11 cellular contexts compared by ENCODE assay signal in genomic region chr19:10848208-10848843, GRCh38. TPM values are rescaled to one million over a fixed set of nuclear protein-coding genes. Genes with fewer than 3 reads are reported as not detected.
DNase-seq lines count a peak whose midpoint lies in the region; ATAC-seq and TF ChIP-seq lines count a peak whose summit lies in the region.
"Had no signal": no experiment of that assay in that cellular context is flagged by ENCODE, and none has a peak within 500 bp of the region (broad histone marks: within the 10 kb centered on the region; RNA-seq: fewer than 3 reads in every experiment).

Gene C19orf38, plus strand, starts transcription at chr19:10848415. Its CDS starts 94 bp downstream, at chr19:10848509.

- peaks cover 18% of the 10 kb centered on the region for H3K4me1 Mint-ChIP-seq in activated naive CD4-positive, alpha-beta T cell treated with anti-CD3 and anti-CD28 coated beads for 36 hours (ENCODE audit: low read depth)

- CTCF ChIA-PET in activated naive CD4-positive, alpha-beta T cell treated with anti-CD3 and anti-CD28 coated beads for 36 hours (lab: Charles Lee) = interaction anchor here (0.6 to 1.9 kb wide), 2 partner anchors 16 to 125 kb away, joined by 3 to 20 read pairs; no protein-coding TSS in a partner anchor

- no peak for TF ChIP-seq CTCF in hepatocyte (IDR thresholded peaks at IDR 0.05; ENCODE audit: poor library complexity)
- no peak for TF ChIP-seq CTCF in testis (IDR thresholded peaks at IDR 0.05)

- H3K27ac ChIP-seq in hepatocyte = peak within 1 kb of the TSS; percentile 27
- H3K27ac ChIP-seq in testis = no peak within 1 kb of the TSS

- no peaks in the 10 kb centered on the region for H3K4me1 ChIP-seq in hepatocyte (ENCODE audit: insufficient read depth)
- H3K4me1 ChIP-seq in testis = no peaks in the 10 kb centered on the region

- WGBS in hepatocyte (ENCODE audit: low lambda C conversion rate, missing lambda C conversion rate) = 75% methylated on average over 11 of the region's 14 CpGs
- 43 to 62% methylated on average over 13 to 14 of the region's 14 CpGs for WGBS in testis, 2 donors

- peak within 1 kb of the TSS; percentile 64 for H3K27ac Mint-ChIP-seq in activated naive CD4-positive, alpha-beta T cell treated with anti-CD3 and anti-CD28 coated beads for 36 hours
- H3K27ac Mint-ChIP-seq: effector memory CD8-positive, alpha-beta T cell had no signal

- H3K27me3 ChIP-seq in hepatocyte = no peaks in the 10 kb centered on the region
- no peaks in the 10 kb centered on the region for H3K27me3 ChIP-seq in testis

- peaks cover 4% of the 10 kb centered on the region for H3K36me3 Mint-ChIP-seq in activated naive CD4-positive, alpha-beta T cell treated with anti-CD3 and anti-CD28 coated beads for 36 hours (ENCODE audit: low read depth)

- H3K9me3 ChIP-seq in hepatocyte (ENCODE audit: low read depth) (no peaks in the 10 kb centered on the region), testis (no peaks in the 10 kb centered on the region)

- H2AFZ ChIP-seq in hepatocyte = no peak within 1 kb of the TSS

- no peaks in the 10 kb centered on the region for H3K27me3 Mint-ChIP-seq in activated naive CD4-positive, alpha-beta T cell treated with anti-CD3 and anti-CD28 coated beads for 36 hours (ENCODE audit: low read depth)

- H3K9me2 ChIP-seq in hepatocyte (replicated peaks; ENCODE audit: insufficient read depth) = no peaks in the 10 kb centered on the region

- intact Hi-C loops in activated naive CD4-positive, alpha-beta T cell treated with anti-CD3 and anti-CD28 coated beads for 36 hours (cut with micrococcal nuclease) = loop anchor here (1.0 kb wide), 1 partner anchor 12 kb away; the partner anchor contains the start of gene TMED1
- intact Hi-C loops in testis (cut with DNase I; ENCODE audit: low total_unique reads) (no loop called here), posterior cingulate gyrus (cut with DNase I) (no loop called here)

- DNase-seq in activated naive CD4-positive, alpha-beta T cell treated with anti-CD3 and anti-CD28 coated beads for 36 hours = peak; percentile 61
- DNase-seq in activated naive CD4-positive, alpha-beta T cell (lab: John Stamatoyannopoulos, UW) = no peak
- DNase-seq in NOMO-1 treated with dmso at 0.1 percent for 144 hours (lab: John Stamatoyannopoulos, UW; ENCODE audit: unreplicated experiment) (peak; percentile 61), hepatocyte (ENCODE audit: low spot score) (no peak), testis (no peak), posterior cingulate gyrus (no peak)
- DNase-seq in stimulated activated CD4-positive, alpha-beta T cell treated with anti-CD3 and anti-CD28 coated beads, Interleukin-2, amount 100 ng/mL, for 48 hours = no peak
- DNase-seq: effector memory CD8-positive, alpha-beta T cell; mesenchymal stem cell; NCI-H1436 had no signal

- no peaks in the 10 kb centered on the region for H3K79me2 ChIP-seq in hepatocyte

- no peak within 1 kb of the TSS for H3K4me3 ChIP-seq in hepatocyte
- no peak within 1 kb of the TSS for H3K4me3 ChIP-seq in testis

- no peaks in the 10 kb centered on the region for H3K36me3 ChIP-seq in hepatocyte (replicated peaks; ENCODE audit: insufficient read depth, low read depth)
- H3K36me3 ChIP-seq in testis (ENCODE audit: low read depth, missing control alignments) = no peaks in the 10 kb centered on the region

- H3K9me3 Mint-ChIP-seq in activated naive CD4-positive, alpha-beta T cell treated with anti-CD3 and anti-CD28 coated beads for 36 hours = peaks cover 8% of the 10 kb centered on the region

- TF ChIP-seq POLR2A in testis (IDR thresholded peaks at IDR 0.05) = no peak

- H3K4me2 ChIP-seq in hepatocyte = peak within 1 kb of the TSS; percentile 62

- no peaks in the 10 kb centered on the region for H4K20me1 ChIP-seq in hepatocyte (ENCODE audit: insufficient read depth, poor library complexity, severe bottlenecking)

- ATAC-seq in GM21360 (IDR thresholded peaks at IDR 0.05; ENCODE audit: unreplicated experiment) = no peak
- ATAC-seq: effector memory CD8-positive, alpha-beta T cell had no signal

- peak within 1 kb of the TSS; percentile 71 for H3K4me3 Mint-ChIP-seq in activated naive CD4-positive, alpha-beta T cell treated with anti-CD3 and anti-CD28 coated beads for 36 hours
- H3K4me3 Mint-ChIP-seq: effector memory CD8-positive, alpha-beta T cell had no signal

RNA-seq across cellular contexts. Expression of gene C19orf38, which starts in this region (rescaled TPM):
- 1 to 10 TPM; 4.4 to 4.8 TPM for total RNA-seq in activated naive CD4-positive, alpha-beta T cell treated with anti-CD3 and anti-CD28 coated beads for 36 hours
- total RNA-seq in hepatocyte (3.4 and 3.7 TPM in 2 replicates), testis (10 to 100 TPM; 17.4 to 21.0 TPM)
- polyA plus RNA-seq in hepatocyte (0.56 and 1.5 TPM in 2 replicates), testis (ENCODE audit: insufficient read depth, low read depth, low replicate concordance) (19.3 TPM)

Comparison
In these comparisons a context has a peak if more than half of its experiments do, and no peak if none do; other contexts are left out.
1. DNase-seq: peak in activated naive CD4-positive, alpha-beta T cell treated with anti-CD3 and anti-CD28 coated beads for 36 hours (single experiment) and NOMO-1 treated with dmso at 0.1 percent for 144 hours (single experiment); none in activated naive CD4-positive, alpha-beta T cell (0 of 4), hepatocyte (single experiment), testis (single experiment), posterior cingulate gyrus (0 of 10) and stimulated activated CD4-positive, alpha-beta T cell treated with anti-CD3 and anti-CD28 coated beads, Interleukin-2, amount 100 ng/mL, for 48 hours (0 of 2).